1 cellular context compared by ENCODE assay signal in genomic region chr2:8314063-8314462, GRCh38.
TF ChIP-seq lines count a peak whose summit lies in the region.

No MANE protein-coding gene starts in this region.

TF ChIP-seq in GM12878, 131 proteins besides CTCF, POLR2A, EP300 and RAD21 (continued from another document):
- TF ChIP-seq IRF4 (IDR thresholded peaks at IDR 0.05; ENCODE audit: low read depth, low read length) (0 out of 2 replicates have a peak, but pooled peaks have one; percentile 36), ETV6 (conservative IDR thresholded peaks at IDR 0.05 in 1 of 2, IDR thresholded peaks at IDR 0.05 in 1 of 2; ENCODE audit: borderline replicate concordance in 1 of 2, low read depth in 1 of 2) (no peak), IKZF2 (IDR thresholded peaks at IDR 0.05) (peak in 1 of 2 experiments; percentile 50; a peak in 2 of 4 replicates), SPI1 (IDR thresholded peaks at IDR 0.05; ENCODE audit: borderline replicate concordance, insufficient read depth, low read depth, low read length) (peak; percentile 94), ESRRA (IDR thresholded peaks at IDR 0.05; ENCODE audit: low read length) (peak; percentile 74; the same call in 1 of the 2 replicates)
